ENCODE assay signal across 1 cellular context in genomic region chr2:44335806-44336538, GRCh38.
TF ChIP-seq lines count a peak whose summit lies in the region.

No MANE protein-coding gene starts in this region.

TF ChIP-seq in HEK293, 187 proteins besides CTCF, POLR2A, EP300 and RAD21 (continued from another document):
- TF ChIP-seq ZNF280D (tag by site-specific recombination; IDR thresholded peaks at IDR 0.05): no peak
- TF ChIP-seq ZNF146 (tag by site-specific recombination; IDR thresholded peaks at IDR 0.05): 0 out of 2 replicates have a peak, but pooled peaks have one; percentile 36
- no peak for TF ChIP-seq IKZF3 (tag by site-specific recombination; IDR thresholded peaks at IDR 0.05)
- no peak for TF ChIP-seq ZNF639 (tag by site-specific recombination; IDR thresholded peaks at IDR 0.05)
- TF ChIP-seq ZFHX2 (tag by site-specific recombination; conservative IDR thresholded peaks at IDR 0.05): no peak
